In the genomic region with DNA sequence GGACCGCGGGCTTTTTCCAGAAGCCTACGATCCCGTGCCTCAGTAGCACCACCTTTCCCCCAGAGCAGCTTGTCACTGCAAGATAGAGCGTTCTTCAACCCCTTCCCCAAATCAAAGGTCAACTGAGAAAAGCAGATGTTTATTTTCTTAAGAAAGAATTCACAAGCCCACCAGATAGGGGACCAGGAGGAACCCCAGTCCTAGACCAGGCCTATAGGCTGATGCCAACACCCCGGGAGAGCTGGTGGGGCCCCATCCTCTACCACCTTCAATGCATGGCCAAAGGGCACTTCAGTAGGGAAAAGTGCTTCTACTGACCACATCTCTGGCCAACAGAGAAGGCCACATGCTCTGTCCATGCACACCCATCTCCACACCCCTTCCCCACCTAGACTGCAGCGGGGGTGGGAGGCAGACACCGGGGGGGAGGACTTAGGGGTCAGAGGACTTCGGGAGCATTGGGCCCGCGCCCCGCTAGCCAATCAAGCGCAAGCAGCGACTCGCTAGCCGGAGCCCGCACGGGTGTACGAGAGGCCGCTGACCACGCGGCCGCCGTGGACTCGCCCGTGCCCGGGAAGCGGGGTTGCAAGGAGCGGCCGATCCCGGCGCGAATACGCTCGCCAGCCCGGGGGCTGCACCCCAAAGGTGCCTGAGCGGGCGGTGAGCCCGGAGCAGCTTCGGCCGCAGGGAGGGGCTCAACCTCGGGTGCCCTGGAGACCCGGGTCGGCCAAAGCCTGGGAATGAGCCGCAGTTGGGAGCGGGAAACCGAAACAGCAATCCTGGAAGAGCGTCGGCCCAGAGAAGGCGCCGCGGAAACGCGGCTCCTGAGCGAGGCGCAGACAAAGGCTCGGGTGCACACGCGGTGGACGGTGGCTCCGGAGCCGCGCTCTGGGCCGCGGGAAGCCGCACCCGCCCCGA, we compare ENCODE assay signal across 8 cellular contexts. TPM values are rescaled to one million over a fixed set of nuclear protein-coding genes. Genes with fewer than 3 reads are reported as not detected.
DNase-seq lines count a peak whose midpoint lies in the region; ATAC-seq and TF ChIP-seq lines count a peak whose summit lies in the region.

No MANE protein-coding gene starts in this region.

- H3K36me3 ChIP-seq in BE2C (no peaks in the 10 kb centered on the region), Panc1 (ENCODE audit: control insufficient read depth, insufficient read depth, low read length) (no peaks in the 10 kb centered on the region; the same call in 1 of the 2 replicates), heart left ventricle (no peaks in the 10 kb centered on the region), ovary (no peaks in the 10 kb centered on the region)

- H3K27ac ChIP-seq in Panc1 (ENCODE audit: low read length) (peak overlapping the region; percentile 85), heart left ventricle (peak overlapping the region in 11 of 12 donors; percentile 21 to 98 (median 90)), ovary (no peak overlapping the region)
- H3K27ac ChIP-seq in CD4-positive, alpha-beta T cell (ENCODE audit: low read depth, low read length) = no peak overlapping the region

- H3K36me3 Mint-ChIP-seq in CD4-positive, alpha-beta T cell (ENCODE audit: low read depth) = no peaks in the 10 kb centered on the region

- peaks cover 5% of the 10 kb centered on the region for H3K4me1 Mint-ChIP-seq in CD4-positive, alpha-beta T cell (ENCODE audit: low read depth)

- H3K4me3 ChIP-seq in BE2C (ENCODE audit: low read depth, low read length) (peak overlapping the region; percentile 41), Panc1 (ENCODE audit: low read depth in 2 of 2, low read length in 2 of 2) (peak overlapping the region; percentile 75 to 82), heart left ventricle (peak overlapping the region; percentile 36 to 93 (median 80)), ovary (peak overlapping the region; percentile 51)

- TF ChIP-seq EP300 in ovary (IDR thresholded peaks at IDR 0.05) = no peak

- 10 to 21% (median 14%) methylated on average over 30 to 68 of the region's 68 CpGs for WGBS in heart left ventricle, 4 donors
- 10 to 14% (median 14%) methylated on average over 42 to 68 of the region's 68 CpGs for WGBS in ovary, 3 donors

- H3K4me1 ChIP-seq in BE2C = no peaks in the 10 kb centered on the region
- peaks cover 45% of the 10 kb centered on the region for H3K4me1 ChIP-seq in Panc1 (ENCODE audit: control insufficient read depth, insufficient read depth, low read length)
- peaks cover 0 to 47% (median 20%) of the 10 kb centered on the region in 12 donors for H3K4me1 ChIP-seq in heart left ventricle
- H3K4me1 ChIP-seq in ovary (ENCODE audit: insufficient read depth) = peaks cover 13% of the 10 kb centered on the region

- TF ChIP-seq CTCF in BE2C (IDR thresholded peaks at IDR 0.05; ENCODE audit: low read depth, low read length) = no peak
- no peak for TF ChIP-seq CTCF in Panc1 (IDR thresholded peaks at IDR 0.05)
- TF ChIP-seq CTCF in heart left ventricle (IDR thresholded peaks at IDR 0.05) = no peak
- no peak for TF ChIP-seq CTCF in ovary (IDR thresholded peaks at IDR 0.05)
- no peak for TF ChIP-seq CTCF in CD4-positive, alpha-beta T cell (IDR thresholded peaks at IDR 0.05)

- POLR2A ChIA-PET in Panc1 (lab: Charles Lee) = no interaction called here
- POLR2A ChIA-PET in CD4-positive, alpha-beta T cell (lab: Charles Lee) = no interaction called here

- DNase-seq in BE2C = no peak
- DNase-seq in Panc1 (ENCODE audit: low read depth, low spot score) = no peak
- peak in 1 of 5 donors; percentile 43 for DNase-seq in heart left ventricle
- DNase-seq in ovary = peak in 3 of 5 donors; percentile 29 to 58 (median 36)
- no peak for DNase-seq in hippocampal formation (lab: John Stamatoyannopoulos, UW)
- DNase-seq in CD4-positive, alpha-beta T cell = no peak

- peak in 1 of 2 donors; percentile 3 for TF ChIP-seq POLR2A in heart left ventricle (IDR thresholded peaks at IDR 0.05)
- TF ChIP-seq POLR2A in ovary (IDR thresholded peaks at IDR 0.05) = no peak

- ATAC-seq in Panc1 = no peak
- peak in 3 of 4 donors; percentile 7 to 24 (median 18) for ATAC-seq in heart left ventricle
- ATAC-seq in GM18870 (IDR thresholded peaks at IDR 0.05; ENCODE audit: unreplicated experiment) = no peak
- ATAC-seq in HG03045 (IDR thresholded peaks at IDR 0.05; ENCODE audit: unreplicated experiment) = no peak
- ATAC-seq in CD4-positive, alpha-beta T cell (ENCODE audit: poor library complexity) = no peak

- BruUV-seq in Panc1 (replicated peaks; lab: Mats Ljungman, UMichigan) = no TSS peak

- in situ Hi-C loops in Panc1 (cut with HindIII; ENCODE audit: low pct_unique_long_range_greater_than_20kb, low sequenced_read_pairs) = no loop called here

- H3K4me3 Mint-ChIP-seq in CD4-positive, alpha-beta T cell = no peak overlapping the region

- no peaks in the 10 kb centered on the region for H3K9me3 Mint-ChIP-seq in CD4-positive, alpha-beta T cell

- no peaks in the 10 kb centered on the region for H3K9me3 ChIP-seq in BE2C
- H3K9me3 ChIP-seq in Panc1 (ENCODE audit: control insufficient read depth, insufficient read depth, low read depth, low read length) = no peaks in the 10 kb centered on the region
- no peaks in the 10 kb centered on the region for H3K9me3 ChIP-seq in heart left ventricle
- H3K9me3 ChIP-seq in ovary = no peaks in the 10 kb centered on the region
- no peaks in the 10 kb centered on the region for H3K9me3 ChIP-seq in CD4-positive, alpha-beta T cell (ENCODE audit: control insufficient read depth, low read length)

- no peak overlapping the region for H3K27ac Mint-ChIP-seq in CD4-positive, alpha-beta T cell

- intact Hi-C loops in Panc1 (cut with micrococcal nuclease; ENCODE audit: unreplicated experiment) = loop anchor here (5.0 kb wide), 1 partner anchor 218 kb away; no protein-coding TSS in a partner anchor
- intact Hi-C loops in heart left ventricle (cut with DNase I) = loop anchor here in 9 of 10 donors (2.0 to 10.0 kb wide), 12 partner anchors 43 to 223 kb away; no protein-coding TSS in a partner anchor
- intact Hi-C loops in ovary (cut with DNase I) = no loop called here
- intact Hi-C loops in CD4-positive, alpha-beta T cell (cut with DNase I, micrococcal nuclease) = no loop called here

- CTCF ChIA-PET in Panc1 (lab: Charles Lee) = no interaction called here
- CTCF ChIA-PET in CD4-positive, alpha-beta T cell (lab: Charles Lee) = no interaction called here

- peaks cover 41% of the 10 kb centered on the region for H3K27me3 Mint-ChIP-seq in CD4-positive, alpha-beta T cell

- H3K27me3 ChIP-seq in BE2C (peaks cover 78% of the 10 kb centered on the region), Panc1 (ENCODE audit: control insufficient read depth, insufficient read depth, low read length) (no peaks in the 10 kb centered on the region), heart left ventricle (peaks cover 0 to 35% (median 9%) of the 10 kb centered on the region in 9 donors), ovary (no peaks in the 10 kb centered on the region)
- H3K27me3 ChIP-seq in CD4-positive, alpha-beta T cell (ENCODE audit: control insufficient read depth, insufficient read depth, low read length) = peaks cover 47% of the 10 kb centered on the region

RNA-seq across cellular contexts. Expression of a gene that starts 2.8 kb away (rescaled TPM):
- 1.1 TPM for polyA plus RNA-seq in BE2C (2012; ENCODE audit: insufficient read depth, insufficient read length, low read depth)
- 27.8 TPM for total RNA-seq in Panc1 (2021; ENCODE audit: unreplicated experiment)
- polyA plus RNA-seq in Panc1 (2012; ENCODE audit: insufficient read length) = 10.5 TPM
- 10 to 100 TPM in 8 of 9 donors, 1 to 10 TPM in 1; 8.6 to 22.4 (median 12.8) TPM for total RNA-seq in heart left ventricle
- 10 to 100 TPM in 1 of 2 donors, 1 to 10 TPM in 1; 4.2 to 17.7 TPM for polyA plus RNA-seq in heart left ventricle
- 100 to 1,000 TPM in 4 of 7 donors, 10 to 100 TPM in 3; 37.4 to 344 (median 127) TPM for total RNA-seq in ovary
- 10 to 100 TPM in 1 of 2 donors, 1 to 10 TPM in 1; 5.9 to 19.8 TPM for polyA plus RNA-seq in ovary
- not detected for total RNA-seq in CD4-positive, alpha-beta T cell

Comparison
In these comparisons a context has a peak if more than half of its experiments do, and no peak if none do; other contexts are left out.
1. DNase-seq: peak in ovary (3 of 5); none in BE2C (single experiment), Panc1 (single experiment), hippocampal formation (0 of 2) and CD4-positive, alpha-beta T cell (0 of 10).
2. ATAC-seq: peak in heart left ventricle (3 of 4); none in Panc1 (single experiment), GM18870 (single experiment), HG03045 (single experiment) and CD4-positive, alpha-beta T cell (single experiment).
3. H3K27ac ChIP-seq: peak in Panc1 (single experiment) and heart left ventricle (11 of 12); none in ovary (0 of 2) and CD4-positive, alpha-beta T cell (single experiment).
4. RNA of a gene that starts 2.8 kb away (total RNA-seq): 37.4 to 344 TPM in ovary, 27.8 TPM in Panc1 (single experiment) and 8.6 to 22.4 TPM in heart left ventricle; not detected in CD4-positive, alpha-beta T cell; every median in the first group is over 4 times any median in the second.
5. intact Hi-C loops: an anchor here in Panc1 (5.0 kb wide) and heart left ventricle (2.0 to 10.0 kb wide); none called in ovary and CD4-positive, alpha-beta T cell.
6. Peak in every context shown above with its lines, with median percentiles within 50 percentile points of each other: H3K4me3 ChIP-seq.